3 cellular contexts compared by ENCODE assay signal in the genomic region with DNA sequence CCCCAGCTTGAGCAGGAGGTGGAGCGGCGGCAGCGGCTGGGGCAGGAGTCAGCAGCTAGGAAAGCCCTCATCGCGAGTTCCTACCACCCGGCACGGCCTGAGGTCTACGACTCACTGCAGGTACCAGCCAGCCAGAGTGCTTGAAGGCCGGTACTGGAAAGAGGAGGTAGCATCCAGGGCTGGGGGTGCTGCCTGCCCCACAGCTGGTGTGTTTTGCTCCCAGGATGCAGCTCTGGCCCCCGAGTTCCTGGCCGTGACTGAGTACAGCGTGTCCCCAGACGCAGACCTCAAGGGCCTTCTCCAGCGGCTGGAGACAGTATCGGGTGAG.
TF ChIP-seq lines count a peak whose summit lies in the region.

No MANE protein-coding gene starts in this region.

TF ChIP-seq in SK-N-SH, 30 proteins besides CTCF, POLR2A, EP300 and RAD21 (continues in another document):
- no peak for TF ChIP-seq FOSL2 (IDR thresholded peaks at IDR 0.05; ENCODE audit: borderline replicate concordance, low read depth)
- TF ChIP-seq, protein P1, sequence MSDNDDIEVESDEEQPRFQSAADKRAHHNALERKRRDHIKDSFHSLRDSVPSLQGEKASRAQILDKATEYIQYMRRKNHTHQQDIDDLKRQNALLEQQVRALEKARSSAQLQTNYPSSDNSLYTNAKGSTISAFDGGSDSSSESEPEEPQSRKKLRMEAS (IDR thresholded peaks at IDR 0.05; ENCODE audit: low read depth) = no peak
- no peak for TF ChIP-seq SMC3 (IDR thresholded peaks at IDR 0.05; ENCODE audit: low read depth, low read length)
- no peak for TF ChIP-seq TCF12 (IDR thresholded peaks at IDR 0.05)
- TF ChIP-seq RFX5 (IDR thresholded peaks at IDR 0.05; ENCODE audit: low read length) = no peak
- TF ChIP-seq FOXM1 (IDR thresholded peaks at IDR 0.05; ENCODE audit: low read depth) = no peak
- TF ChIP-seq, protein P2, sequence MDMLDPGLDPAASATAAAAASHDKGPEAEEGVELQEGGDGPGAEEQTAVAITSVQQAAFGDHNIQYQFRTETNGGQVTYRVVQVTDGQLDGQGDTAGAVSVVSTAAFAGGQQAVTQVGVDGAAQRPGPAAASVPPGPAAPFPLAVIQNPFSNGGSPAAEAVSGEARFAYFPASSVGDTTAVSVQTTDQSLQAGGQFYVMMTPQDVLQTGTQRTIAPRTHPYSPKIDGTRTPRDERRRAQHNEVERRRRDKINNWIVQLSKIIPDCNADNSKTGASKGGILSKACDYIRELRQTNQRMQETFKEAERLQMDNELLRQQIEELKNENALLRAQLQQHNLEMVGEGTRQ (IDR thresholded peaks at IDR 0.05; ENCODE audit: borderline replicate concordance, low read depth, low read length) = no peak
- no peak for TF ChIP-seq PBX3 (IDR thresholded peaks at IDR 0.05)
- TF ChIP-seq TEAD4 (IDR thresholded peaks at IDR 0.05; ENCODE audit: borderline replicate concordance, insufficient read depth) = no peak
- no peak for TF ChIP-seq YY1 (IDR thresholded peaks at IDR 0.05; ENCODE audit: low read depth)
- no peak for TF ChIP-seq IRF3 (IDR thresholded peaks at IDR 0.05; ENCODE audit: low read depth, low read length)
- no peak for TF ChIP-seq RCOR1 (IDR thresholded peaks at IDR 0.05; ENCODE audit: low read length)
- no peak for TF ChIP-seq RXRA (IDR thresholded peaks at IDR 0.05; ENCODE audit: borderline replicate concordance, low read depth)
- no peak for TF ChIP-seq MEF2A (IDR thresholded peaks at IDR 0.05; ENCODE audit: borderline replicate concordance, low read depth)
- no peak for TF ChIP-seq POLR2AphosphoS5 (IDR thresholded peaks at IDR 0.05; ENCODE audit: low read depth, low read length)
- no peak for TF ChIP-seq MXI1 (IDR thresholded peaks at IDR 0.05; ENCODE audit: low read depth, low read length)

TF ChIP-seq in SK-N-SH treated with all-trans-retinoic acid at 6 μM for 48 hours, 23 proteins besides CTCF, POLR2A, EP300 and RAD21 (continues in another document):
- no peak for TF ChIP-seq PPARA (CRISPR knock-in tag; IDR thresholded peaks at IDR 0.05; ENCODE audit: borderline replicate concordance)
- TF ChIP-seq ZC3H10 (CRISPR knock-in tag; IDR thresholded peaks at IDR 0.05) = no peak
- TF ChIP-seq OSR1 (CRISPR knock-in tag; IDR thresholded peaks at IDR 0.05) = no peak
- no peak for TF ChIP-seq RARB (CRISPR knock-in tag; IDR thresholded peaks at IDR 0.05)
- TF ChIP-seq, protein P3, sequence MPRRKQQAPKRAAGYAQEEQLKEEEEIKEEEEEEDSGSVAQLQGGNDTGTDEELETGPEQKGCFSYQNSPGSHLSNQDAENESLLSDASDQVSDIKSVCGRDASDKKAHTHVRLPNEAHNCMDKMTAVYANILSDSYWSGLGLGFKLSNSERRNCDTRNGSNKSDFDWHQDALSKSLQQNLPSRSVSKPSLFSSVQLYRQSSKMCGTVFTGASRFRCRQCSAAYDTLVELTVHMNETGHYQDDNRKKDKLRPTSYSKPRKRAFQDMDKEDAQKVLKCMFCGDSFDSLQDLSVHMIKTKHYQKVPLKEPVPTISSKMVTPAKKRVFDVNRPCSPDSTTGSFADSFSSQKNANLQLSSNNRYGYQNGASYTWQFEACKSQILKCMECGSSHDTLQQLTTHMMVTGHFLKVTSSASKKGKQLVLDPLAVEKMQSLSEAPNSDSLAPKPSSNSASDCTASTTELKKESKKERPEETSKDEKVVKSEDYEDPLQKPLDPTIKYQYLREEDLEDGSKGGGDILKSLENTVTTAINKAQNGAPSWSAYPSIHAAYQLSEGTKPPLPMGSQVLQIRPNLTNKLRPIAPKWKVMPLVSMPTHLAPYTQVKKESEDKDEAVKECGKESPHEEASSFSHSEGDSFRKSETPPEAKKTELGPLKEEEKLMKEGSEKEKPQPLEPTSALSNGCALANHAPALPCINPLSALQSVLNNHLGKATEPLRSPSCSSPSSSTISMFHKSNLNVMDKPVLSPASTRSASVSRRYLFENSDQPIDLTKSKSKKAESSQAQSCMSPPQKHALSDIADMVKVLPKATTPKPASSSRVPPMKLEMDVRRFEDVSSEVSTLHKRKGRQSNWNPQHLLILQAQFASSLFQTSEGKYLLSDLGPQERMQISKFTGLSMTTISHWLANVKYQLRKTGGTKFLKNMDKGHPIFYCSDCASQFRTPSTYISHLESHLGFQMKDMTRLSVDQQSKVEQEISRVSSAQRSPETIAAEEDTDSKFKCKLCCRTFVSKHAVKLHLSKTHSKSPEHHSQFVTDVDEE (CRISPR knock-in tag; IDR thresholded peaks at IDR 0.05) = no peak
- TF ChIP-seq ZNF565 (CRISPR knock-in tag; conservative IDR thresholded peaks at IDR 0.05; ENCODE audit: low read depth) = no peak
- TF ChIP-seq ARNTL (CRISPR knock-in tag; IDR thresholded peaks at IDR 0.05; ENCODE audit: borderline replicate concordance, low read depth) = no peak
- TF ChIP-seq CSDC2 (CRISPR knock-in tag; IDR thresholded peaks at IDR 0.05) = no peak
- TF ChIP-seq ISL1 (CRISPR knock-in tag; IDR thresholded peaks at IDR 0.05) = no peak
- TF ChIP-seq POU6F1 (CRISPR knock-in tag; IDR thresholded peaks at IDR 0.05; ENCODE audit: borderline replicate concordance, low read depth) = no peak
- TF ChIP-seq SNAI2 (CRISPR knock-in tag; IDR thresholded peaks at IDR 0.05) = no peak
- TF ChIP-seq ZFP3 (CRISPR knock-in tag; IDR thresholded peaks at IDR 0.05) = no peak
- TF ChIP-seq PATZ1 (CRISPR knock-in tag; IDR thresholded peaks at IDR 0.05; ENCODE audit: borderline replicate concordance) = no peak
- TF ChIP-seq TOX (CRISPR knock-in tag; IDR thresholded peaks at IDR 0.05; ENCODE audit: borderline replicate concordance) = no peak
- TF ChIP-seq TCF4 (CRISPR knock-in tag; IDR thresholded peaks at IDR 0.05; ENCODE audit: borderline replicate concordance) = no peak
- no peak for TF ChIP-seq ESRRG (CRISPR knock-in tag; IDR thresholded peaks at IDR 0.05)
- TF ChIP-seq ZNF70 (CRISPR knock-in tag; IDR thresholded peaks at IDR 0.05) = no peak
- TF ChIP-seq BACH2 (CRISPR knock-in tag; IDR thresholded peaks at IDR 0.05; ENCODE audit: borderline replicate concordance) = no peak

TF ChIP-seq in H1, 55 proteins besides CTCF, POLR2A, EP300 and RAD21:
- TF ChIP-seq FOSL1 (IDR thresholded peaks at IDR 0.05; ENCODE audit: insufficient read depth, low read depth, low read length) (no peak), GABPA (IDR thresholded peaks at IDR 0.05; ENCODE audit: borderline replicate concordance, insufficient read depth, low read length) (no peak), SUZ12 (IDR thresholded peaks at IDR 0.05; ENCODE audit: low read length) (no peak), SIX5 (IDR thresholded peaks at IDR 0.05; ENCODE audit: low read depth, low read length) (no peak), TEAD4 (IDR thresholded peaks at IDR 0.05; ENCODE audit: low read depth, low read length) (no peak), KDM4A (IDR thresholded peaks at IDR 0.05; ENCODE audit: low read depth, low read length, severe bottlenecking) (no peak), BRCA1 (IDR thresholded peaks at IDR 0.05; ENCODE audit: low read depth, low read length) (no peak)
